ENCODE assay signal across 29 cellular contexts in genomic region chr20:51890003-51890402, GRCh38.
"Had no signal": no experiment of that assay in that cellular context is flagged by ENCODE, and none has a peak within 500 bp of the region (broad histone marks: within the 10 kb centered on the region; RNA-seq: fewer than 3 reads in every experiment).

No MANE protein-coding gene starts in this region.

- H3K9me3 ChIP-seq: heart left ventricle, lower lobe of right lung, right atrium auricular region, uterus had no signal

- H3K27me3 ChIP-seq: right atrium auricular region, uterus had no signal

- H3K9me3 Mint-ChIP-seq: activated naive CD8-positive, alpha-beta T cell treated with anti-CD3 and anti-CD28 coated beads, Interleukin-2, amount 50 U/mL, for 24 hours; natural killer cell treated with Interleukin-12 subunit alpha and Interleukin-12 subunit beta and Interleukin-15 and Interleukin-18, amount 100 ng/mL, for 72 hours; stimulated activated memory B cell treated with anti-CD40 and anti-IgM and Interleukin-4, amounts not matched to agents 10 μg/mL and 1 μg/mL and 100 μg/mL, for 72 hours; stimulated activated naive CD8-positive, alpha-beta T cell treated with anti-CD3 and anti-CD28 coated beads, Interleukin-15, amount 100 ng/mL, for 72 hours; T-helper 1 cell treated with Interleukin-12 subunit alpha and Interleukin-12 subunit beta and Interleukin-4 antibody, amounts not matched to agents 30 μg/mL and 1 μg/mL, for 36 hours; type B pancreatic cell had no signal

- H3K27ac ChIP-seq: heart left ventricle, lower lobe of right lung, right atrium auricular region, uterus, VCaP had no signal

- H3K4me1 Mint-ChIP-seq: activated naive CD8-positive, alpha-beta T cell treated with anti-CD3 and anti-CD28 coated beads, Interleukin-2, amount 50 U/mL, for 24 hours; stimulated activated memory B cell treated with anti-CD40 and anti-IgM and Interleukin-4, amounts not matched to agents 10 μg/mL and 1 μg/mL and 100 μg/mL, for 72 hours; stimulated activated naive CD8-positive, alpha-beta T cell treated with anti-CD3 and anti-CD28 coated beads, Interleukin-15, amount 100 ng/mL, for 72 hours had no signal

- H3K4me1 ChIP-seq: heart left ventricle, lower lobe of right lung, right atrium auricular region, uterus had no signal

- DNase-seq: activated CD4-positive, alpha-beta T cell treated with anti-CD3 and anti-CD28 coated beads for 48 hours; activated CD4-positive, alpha-beta T cell treated with anti-CD3 and anti-CD28 coated beads, Interleukin-2, amount 50 U/mL, for 48 hours; activated CD8-positive, alpha-beta memory T cell treated with anti-CD3 and anti-CD28 coated beads, Interleukin-2, amount 50 U/mL, for 4 hours; activated gamma-delta T cell treated with Interleukin-2 at 50 U/mL for 16 hours; activated naive CD4-positive, alpha-beta T cell treated with anti-CD3 and anti-CD28 coated beads, Interleukin-2, amount 50 U/mL, for 16 hours; activated naive CD8-positive, alpha-beta T cell treated with anti-CD3 and anti-CD28 coated beads, Interleukin-2, amount 50 U/mL, for 24 hours; activated T-cell treated with anti-CD3 and anti-CD28 coated beads, Interleukin-2, amount 50 U/mL, for 1 hour; amygdala; caudate nucleus; foreskin fibroblast; heart left ventricle; kidney glomerular epithelial cell; lower lobe of right lung; mesenchymal stem cell; nucleus accumbens; stimulated activated CD4-positive, alpha-beta T cell treated with anti-CD3 and anti-CD28 coated beads, Interleukin-1b, Interleukin-23, amount 100 ng/mL, for 48 hours; stimulated activated CD4-positive, alpha-beta T cell treated with anti-CD3 and anti-CD28 coated beads, Interleukin-4, amount 100 ng/mL, for 4 hours; stimulated activated CD8-positive, alpha-beta memory T cell treated with anti-CD3 and anti-CD28 coated beads, Interleukin-4, amount 100 ng/mL, for 48 hours; stimulated activated naive CD8-positive, alpha-beta T cell treated with anti-CD3 and anti-CD28 coated beads, Interleukin-15, amount 100 ng/mL, for 72 hours; substantia nigra; T-helper 9 cell; uterus had no signal

- H3K36me3 Mint-ChIP-seq: natural killer cell treated with Interleukin-12 subunit alpha and Interleukin-12 subunit beta and Interleukin-15 and Interleukin-18, amount 100 ng/mL, for 72 hours; stimulated activated memory B cell treated with anti-CD40 and anti-IgM and Interleukin-4, amounts not matched to agents 10 μg/mL and 1 μg/mL and 100 μg/mL, for 72 hours; type B pancreatic cell had no signal

- H3K27me3 Mint-ChIP-seq: stimulated activated memory B cell treated with anti-CD40 and anti-IgM and Interleukin-4, amounts not matched to agents 10 μg/mL and 1 μg/mL and 100 μg/mL, for 72 hours had no signal

- H3K4me3 Mint-ChIP-seq: activated naive CD8-positive, alpha-beta T cell treated with anti-CD3 and anti-CD28 coated beads, Interleukin-2, amount 50 U/mL, for 24 hours; natural killer cell treated with Interleukin-12 subunit alpha and Interleukin-12 subunit beta and Interleukin-15 and Interleukin-18, amount 100 ng/mL, for 72 hours; stimulated activated memory B cell treated with anti-CD40 and anti-IgM and Interleukin-4, amounts not matched to agents 10 μg/mL and 1 μg/mL and 100 μg/mL, for 72 hours; stimulated activated naive CD8-positive, alpha-beta T cell treated with anti-CD3 and anti-CD28 coated beads, Interleukin-15, amount 100 ng/mL, for 72 hours; T-helper 1 cell treated with Interleukin-12 subunit alpha and Interleukin-12 subunit beta and Interleukin-4 antibody, amounts not matched to agents 30 μg/mL and 1 μg/mL, for 36 hours; type B pancreatic cell had no signal

- H3K27ac Mint-ChIP-seq: activated naive CD8-positive, alpha-beta T cell treated with anti-CD3 and anti-CD28 coated beads, Interleukin-2, amount 50 U/mL, for 24 hours; natural killer cell treated with Interleukin-12 subunit alpha and Interleukin-12 subunit beta and Interleukin-15 and Interleukin-18, amount 100 ng/mL, for 72 hours; stimulated activated memory B cell treated with anti-CD40 and anti-IgM and Interleukin-4, amounts not matched to agents 10 μg/mL and 1 μg/mL and 100 μg/mL, for 72 hours; stimulated activated naive CD8-positive, alpha-beta T cell treated with anti-CD3 and anti-CD28 coated beads, Interleukin-15, amount 100 ng/mL, for 72 hours; T-helper 1 cell treated with Interleukin-12 subunit alpha and Interleukin-12 subunit beta and Interleukin-4 antibody, amounts not matched to agents 30 μg/mL and 1 μg/mL, for 36 hours; type B pancreatic cell had no signal

- H3K4me3 ChIP-seq: heart left ventricle, lower lobe of right lung, right atrium auricular region, smooth muscle cell, uterus had no signal

- H3K36me3 ChIP-seq: heart left ventricle, lower lobe of right lung, right atrium auricular region, uterus had no signal
